ENCODE assay signal across 8 cellular contexts in the genomic region with DNA sequence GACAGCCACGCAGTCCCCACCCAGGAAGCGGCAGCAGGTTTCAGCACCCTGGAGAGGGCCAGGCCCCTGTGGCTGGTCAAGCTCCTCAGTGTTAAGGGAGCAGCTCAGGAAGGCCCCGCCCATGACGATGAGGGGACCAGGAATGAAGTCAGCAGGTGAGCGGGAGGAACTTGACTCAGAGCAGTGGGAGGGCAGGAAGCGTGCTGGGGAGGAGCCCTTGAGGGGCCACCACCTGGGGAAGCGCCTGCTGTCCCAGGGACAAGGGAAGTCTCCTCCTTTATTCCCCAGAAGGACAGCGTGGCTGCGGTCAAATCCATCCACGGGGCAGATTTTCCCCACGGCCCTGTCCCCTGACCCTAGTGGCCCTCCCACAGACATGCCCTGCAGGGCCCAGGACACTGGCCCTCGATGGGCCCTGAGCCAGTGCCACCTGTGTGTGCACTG.
DNase-seq lines count a peak whose midpoint lies in the region; ATAC-seq and TF ChIP-seq lines count a peak whose summit lies in the region.
"Not testable (repeated sequence)": the region's sequence is repeated elsewhere in the genome, so short reads cannot be mapped to it uniquely, and the experiment has no call there.

No MANE protein-coding gene starts in this region.

- POLR2A ChIA-PET in PC-3 (lab: Charles Lee; ENCODE audit: unreplicated experiment); activated CD8-positive, alpha-beta T cell treated with anti-CD3 and anti-CD28 coated beads, Interleukin-2, amount 10 ng/mL, durations not matched to agents 7 days and 5 days (lab: Charles Lee); activated naive CD8-positive, alpha-beta T cell treated with anti-CD3 and anti-CD28 coated beads, Interleukin-2, amount 10 ng/mL, durations not matched to agents 7 days and 5 days (lab: Charles Lee): not testable (repeated sequence)

- H3K27ac Mint-ChIP-seq in activated CD8-positive, alpha-beta T cell treated with anti-CD3 and anti-CD28 coated beads, Interleukin-2, amount 10 ng/mL, durations not matched to agents 7 days and 5 days; activated naive CD8-positive, alpha-beta T cell treated with anti-CD3 and anti-CD28 coated beads, Interleukin-2, amount 10 ng/mL, durations not matched to agents 7 days and 5 days; stimulated activated naive CD8-positive, alpha-beta T cell treated with anti-CD3 and anti-CD28 coated beads, Interleukin-15, amount 100 ng/mL, for 72 hours: not testable (repeated sequence)

- H3K9ac ChIP-seq in PC-3 (ENCODE audit: low read length): not testable (repeated sequence)

- H3F3A ChIP-seq in PC-3 (ENCODE audit: low read length, unreplicated experiment): not testable (repeated sequence)

- H3K36me3 ChIP-seq in PC-3 (ENCODE audit: low read depth, low read length); lower lobe of right lung: not testable (repeated sequence)

- not testable (repeated sequence) for H3K4me3 Mint-ChIP-seq in activated CD8-positive, alpha-beta T cell treated with anti-CD3 and anti-CD28 coated beads, Interleukin-2, amount 10 ng/mL, durations not matched to agents 7 days and 5 days; activated naive CD8-positive, alpha-beta T cell treated with anti-CD3 and anti-CD28 coated beads, Interleukin-2, amount 10 ng/mL, durations not matched to agents 7 days and 5 days
- peak overlapping the region in 1 of 2 donors; percentile 13 for H3K4me3 Mint-ChIP-seq in stimulated activated naive CD8-positive, alpha-beta T cell treated with anti-CD3 and anti-CD28 coated beads, Interleukin-15, amount 100 ng/mL, for 72 hours

- not testable (repeated sequence) for H3K9me3 ChIP-seq in PC-3 (ENCODE audit: low read length); lower lobe of right lung

- not testable (repeated sequence) for H3K4me3 ChIP-seq in PC-3 (ENCODE audit: low read length); lower lobe of right lung

- CTCF ChIA-PET in PC-3 (lab: Charles Lee); activated CD8-positive, alpha-beta T cell treated with anti-CD3 and anti-CD28 coated beads, Interleukin-2, amount 10 ng/mL, durations not matched to agents 7 days and 5 days (lab: Charles Lee): not testable (repeated sequence)

- not testable (repeated sequence) for H4K20me1 ChIP-seq in PC-3 (ENCODE audit: low read length)

- H3K9me2 ChIP-seq in PC-3 (replicated peaks; ENCODE audit: low read length): not testable (repeated sequence)

- not testable (repeated sequence) for H3K36me3 Mint-ChIP-seq in activated CD8-positive, alpha-beta T cell treated with anti-CD3 and anti-CD28 coated beads, Interleukin-2, amount 10 ng/mL, durations not matched to agents 7 days and 5 days (ENCODE audit: low read depth); activated naive CD8-positive, alpha-beta T cell treated with anti-CD3 and anti-CD28 coated beads, Interleukin-2, amount 10 ng/mL, durations not matched to agents 7 days and 5 days

- ATAC-seq in PC-3: peak; percentile 37; the same call in 1 of the 2 replicates
- ATAC-seq in activated CD8-positive, alpha-beta T cell treated with anti-CD3 and anti-CD28 coated beads, Interleukin-2, amount 10 ng/mL, durations not matched to agents 7 days and 5 days: peak; percentile 64
- peak; percentile 56 for ATAC-seq in activated naive CD8-positive, alpha-beta T cell treated with anti-CD3 and anti-CD28 coated beads, Interleukin-2, amount 10 ng/mL, durations not matched to agents 7 days and 5 days (ENCODE audit: low read depth)
- peak; percentile 19 to 43 for ATAC-seq in lower lobe of right lung
- ATAC-seq in sciatic nerve: peak; percentile 42
- peak; percentile 85 for ATAC-seq in stimulated activated naive CD8-positive, alpha-beta T cell treated with anti-CD3 and anti-CD28 coated beads, Interleukin-15, amount 100 ng/mL, for 72 hours

- not testable (repeated sequence) for H3K4me1 Mint-ChIP-seq in activated CD8-positive, alpha-beta T cell treated with anti-CD3 and anti-CD28 coated beads, Interleukin-2, amount 10 ng/mL, durations not matched to agents 7 days and 5 days (ENCODE audit: low read depth); activated naive CD8-positive, alpha-beta T cell treated with anti-CD3 and anti-CD28 coated beads, Interleukin-2, amount 10 ng/mL, durations not matched to agents 7 days and 5 days; stimulated activated naive CD8-positive, alpha-beta T cell treated with anti-CD3 and anti-CD28 coated beads, Interleukin-15, amount 100 ng/mL, for 72 hours

- H2AFZ ChIP-seq in PC-3 (ENCODE audit: low read length): not testable (repeated sequence)

- not testable (repeated sequence) for BruUV-seq in PC-3 (replicated peaks; lab: Mats Ljungman, UMichigan)

- not testable (repeated sequence) for H3K4me1 ChIP-seq in PC-3 (ENCODE audit: insufficient read depth, low read length); lower lobe of right lung

- H3K9me3 Mint-ChIP-seq in activated CD8-positive, alpha-beta T cell treated with anti-CD3 and anti-CD28 coated beads, Interleukin-2, amount 10 ng/mL, durations not matched to agents 7 days and 5 days (ENCODE audit: insufficient read depth); activated naive CD8-positive, alpha-beta T cell treated with anti-CD3 and anti-CD28 coated beads, Interleukin-2, amount 10 ng/mL, durations not matched to agents 7 days and 5 days; stimulated activated naive CD8-positive, alpha-beta T cell treated with anti-CD3 and anti-CD28 coated beads, Interleukin-15, amount 100 ng/mL, for 72 hours: not testable (repeated sequence)

- DNase-seq in ELF-1 (ENCODE audit: low read depth, low spot score) (peak; percentile 29), cardiac septum (ENCODE audit: low spot score) (peak; percentile 49), sciatic nerve (ENCODE audit: low spot score) (peak; percentile 35)
- not testable (repeated sequence) for DNase-seq in PC-3; activated naive CD8-positive, alpha-beta T cell treated with anti-CD3 and anti-CD28 coated beads, Interleukin-2, amount 10 ng/mL, durations not matched to agents 7 days and 5 days; lower lobe of right lung
- DNase-seq in activated CD8-positive, alpha-beta T cell treated with anti-CD3 and anti-CD28 coated beads, Interleukin-2, amount 10 ng/mL, durations not matched to agents 7 days and 5 days: peak; percentile 32
- peak in 1 of 2 donors; percentile 45 for DNase-seq in stimulated activated naive CD8-positive, alpha-beta T cell treated with anti-CD3 and anti-CD28 coated beads, Interleukin-15, amount 100 ng/mL, for 72 hours

- intact Hi-C loops in PC-3 (cut with micrococcal nuclease); cardiac septum (cut with DNase I); lower lobe of right lung (cut with DNase I): not testable (repeated sequence)
- intact Hi-C loops in sciatic nerve (cut with DNase I): loop anchor here (5.0 kb wide), 1 partner anchor 331 kb away; no protein-coding TSS in a partner anchor

- TF ChIP-seq CTCF in PC-3 (conservative IDR thresholded peaks at IDR 0.05; ENCODE audit: low read depth, low read length); lower lobe of right lung (IDR thresholded peaks at IDR 0.05): not testable (repeated sequence)

- H3K79me2 ChIP-seq in PC-3 (ENCODE audit: low read length): not testable (repeated sequence)

- not testable (repeated sequence) for H3K4me2 ChIP-seq in PC-3 (ENCODE audit: low read length)

- not testable (repeated sequence) for H3K27me3 Mint-ChIP-seq in activated CD8-positive, alpha-beta T cell treated with anti-CD3 and anti-CD28 coated beads, Interleukin-2, amount 10 ng/mL, durations not matched to agents 7 days and 5 days (ENCODE audit: low read depth); activated naive CD8-positive, alpha-beta T cell treated with anti-CD3 and anti-CD28 coated beads, Interleukin-2, amount 10 ng/mL, durations not matched to agents 7 days and 5 days
- H3K27me3 Mint-ChIP-seq in stimulated activated naive CD8-positive, alpha-beta T cell treated with anti-CD3 and anti-CD28 coated beads, Interleukin-15, amount 100 ng/mL, for 72 hours: peaks cover 37% of the 10 kb centered on the region

- H3K27me3 ChIP-seq in PC-3 (ENCODE audit: low read length) (peaks cover 18% of the 10 kb centered on the region), lower lobe of right lung (ENCODE audit: low read depth) (peaks cover 12% of the 10 kb centered on the region)

- H3K27ac ChIP-seq in PC-3 (ENCODE audit: low read length); lower lobe of right lung: not testable (repeated sequence)

Comparison
In these comparisons a context has a peak if more than half of its experiments do, and no peak if none do; other contexts are left out.
1. ATAC-seq: peak in every context shown above with its lines; median percentile 85 in stimulated activated naive CD8-positive, alpha-beta T cell treated with anti-CD3 and anti-CD28 coated beads, Interleukin-15, amount 100 ng/mL, for 72 hours; 64 in activated CD8-positive, alpha-beta T cell treated with anti-CD3 and anti-CD28 coated beads, Interleukin-2, amount 10 ng/mL, durations not matched to agents 7 days and 5 days; 56 in activated naive CD8-positive, alpha-beta T cell treated with anti-CD3 and anti-CD28 coated beads, Interleukin-2, amount 10 ng/mL, durations not matched to agents 7 days and 5 days; 42 in sciatic nerve; 37 in PC-3; 31 in lower lobe of right lung.